28 cellular contexts compared by ENCODE assay signal in genomic region chr13:80850771-80851170, GRCh38.
"Had no signal": no experiment of that assay in that cellular context is flagged by ENCODE, and none has a peak within 500 bp of the region (broad histone marks: within the 10 kb centered on the region; RNA-seq: fewer than 3 reads in every experiment).

No MANE protein-coding gene starts in this region.

- H3K27ac ChIP-seq: dorsolateral prefrontal cortex, epithelial cell of prostate, esophagus squamous epithelium, hepatocyte, ovary, psoas muscle, sigmoid colon, testis, tibial artery, upper lobe of left lung had no signal

- H3K4me3 ChIP-seq: dorsolateral prefrontal cortex, esophagus squamous epithelium, hepatocyte, lung, ovary, psoas muscle, sigmoid colon, testis, tibial artery, upper lobe of left lung had no signal

- H3K4me2 ChIP-seq: hepatocyte had no signal

- H3K79me2 ChIP-seq: hepatocyte had no signal

- H3K9me3 ChIP-seq: esophagus squamous epithelium, ovary, psoas muscle, sigmoid colon, testis, tibial artery, upper lobe of left lung had no signal

- H3K36me3 Mint-ChIP-seq: naive thymus-derived CD4-positive, alpha-beta T cell; stimulated activated memory B cell treated with anti-CD40 and anti-IgM and Interleukin-4, amounts not matched to agents 10 μg/mL and 1 μg/mL and 100 μg/mL, for 72 hours had no signal

- H3K4me3 Mint-ChIP-seq: naive thymus-derived CD4-positive, alpha-beta T cell; nephron; stimulated activated memory B cell treated with anti-CD40 and anti-IgM and Interleukin-4, amounts not matched to agents 10 μg/mL and 1 μg/mL and 100 μg/mL, for 72 hours had no signal

- DNase-seq: cerebellar nuclear complex; dorsolateral prefrontal cortex; effector CD4-positive, alpha-beta T cell; esophagus squamous epithelium; head of caudate nucleus; kidney; mesenchymal stem cell; midbrain; naive thymus-derived CD4-positive, alpha-beta T cell; nucleus accumbens; ovary; posterior cingulate gyrus; psoas muscle; right cardiac atrium; sigmoid colon; stimulated activated CD4-positive, alpha-beta T cell treated with anti-CD3 and anti-CD28 coated beads, Interleukin-4, amount 100 ng/mL, for 4 hours; stimulated activated naive CD8-positive, alpha-beta T cell treated with anti-CD3 and anti-CD28 coated beads, Interleukin-15, Interleukin-2, amounts not matched to agents 100 U/mL and 50 U/mL, for 24 hours; substantia nigra; testis; tibial artery; upper lobe of left lung had no signal

- H3K36me3 ChIP-seq: esophagus squamous epithelium, ovary, sigmoid colon, tibial artery, upper lobe of left lung had no signal

- H3K27me3 Mint-ChIP-seq: naive thymus-derived CD4-positive, alpha-beta T cell; stimulated activated memory B cell treated with anti-CD40 and anti-IgM and Interleukin-4, amounts not matched to agents 10 μg/mL and 1 μg/mL and 100 μg/mL, for 72 hours had no signal

- H3K27me3 ChIP-seq: dorsolateral prefrontal cortex, esophagus squamous epithelium, hepatocyte, ovary, sigmoid colon, testis, tibial artery, upper lobe of left lung had no signal

- H3K9me3 Mint-ChIP-seq: nephron had no signal

- H2AFZ ChIP-seq: hepatocyte had no signal

- H3K27ac Mint-ChIP-seq: naive thymus-derived CD4-positive, alpha-beta T cell; nephron; stimulated activated memory B cell treated with anti-CD40 and anti-IgM and Interleukin-4, amounts not matched to agents 10 μg/mL and 1 μg/mL and 100 μg/mL, for 72 hours had no signal

- FAIRE-seq: urothelium cell line had no signal

- H3K4me1 Mint-ChIP-seq: naive thymus-derived CD4-positive, alpha-beta T cell; nephron; stimulated activated memory B cell treated with anti-CD40 and anti-IgM and Interleukin-4, amounts not matched to agents 10 μg/mL and 1 μg/mL and 100 μg/mL, for 72 hours had no signal

- ATAC-seq: left lobe of liver; naive thymus-derived CD4-positive, alpha-beta T cell; psoas muscle; right cardiac atrium; stimulated activated memory B cell treated with anti-CD40 and anti-IgM and Interleukin-4, amounts not matched to agents 10 μg/mL and 1 μg/mL and 100 μg/mL, for 72 hours; stimulated activated naive CD8-positive, alpha-beta T cell treated with anti-CD3 and anti-CD28 coated beads, Interleukin-15, Interleukin-2, amounts not matched to agents 100 U/mL and 50 U/mL, for 24 hours had no signal

- H3K4me1 ChIP-seq: esophagus squamous epithelium, psoas muscle, sigmoid colon, testis, tibial artery, upper lobe of left lung had no signal
